ENCODE assay signal across 13 cellular contexts in the genomic region with DNA sequence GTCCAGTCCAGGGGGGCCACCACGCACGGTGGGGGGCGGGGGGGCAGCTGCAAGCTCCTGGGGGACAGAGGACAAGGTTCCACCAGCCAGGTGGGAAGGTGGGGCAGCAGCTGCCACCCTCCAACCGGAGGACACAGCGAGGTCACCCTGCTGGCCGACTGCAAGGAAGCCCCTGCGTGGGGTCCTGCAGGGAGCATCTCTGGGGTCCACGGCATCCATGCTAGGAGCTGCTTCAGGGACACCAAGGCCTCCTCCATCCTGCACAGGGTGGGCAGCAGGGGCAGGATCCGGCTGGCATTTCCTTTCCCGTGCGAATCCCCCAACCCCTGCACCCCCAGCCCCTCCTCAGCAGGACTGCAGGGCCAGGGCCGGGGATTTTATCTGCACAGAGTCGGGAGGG. TPM values are rescaled to one million over a fixed set of nuclear protein-coding genes. Genes with fewer than 3 reads are reported as not detected.
DNase-seq lines count a peak whose midpoint lies in the region; ATAC-seq and TF ChIP-seq lines count a peak whose summit lies in the region.
"Had no signal": no experiment of that assay in that cellular context is flagged by ENCODE, and none has a peak within 500 bp of the region (broad histone marks: within the 10 kb centered on the region; RNA-seq: fewer than 3 reads in every experiment).

No MANE protein-coding gene starts in this region.

- no peak overlapping the region for H3K4me3 Mint-ChIP-seq in chondrocyte (ENCODE audit: unreplicated experiment)

- no peak overlapping the region for H3K4me2 ChIP-seq in hepatocyte

- no peaks in the 10 kb centered on the region for H3K9me3 Mint-ChIP-seq in chondrocyte (ENCODE audit: low read depth)
- H3K9me3 Mint-ChIP-seq: IgD-negative memory B cell had no signal

- intact Hi-C loops in right lobe of liver (cut with DNase I): no loop called here

- H3K9me2 ChIP-seq in hepatocyte (replicated peaks; ENCODE audit: insufficient read depth): no peaks in the 10 kb centered on the region

- H3K27ac ChIP-seq in RWPE1: peak overlapping the region; percentile 88
- H3K27ac ChIP-seq in right lobe of liver: peak overlapping the region; percentile 33 to 92 (median 90)
- H3K27ac ChIP-seq in upper lobe of left lung: peak overlapping the region in 3 of 4 donors; percentile 5 to 96 (median 90)
- H3K27ac ChIP-seq in hepatocyte: no peak overlapping the region

- H3K36me3 ChIP-seq in right lobe of liver: no peaks in the 10 kb centered on the region
- H3K36me3 ChIP-seq in upper lobe of left lung: peaks cover 0 to 13% (median 4%) of the 10 kb centered on the region in 4 donors
- H3K36me3 ChIP-seq in hepatocyte (replicated peaks; ENCODE audit: insufficient read depth, low read depth): no peaks in the 10 kb centered on the region

- H3K27me3 ChIP-seq in right lobe of liver: no peaks in the 10 kb centered on the region
- H3K27me3 ChIP-seq in upper lobe of left lung: no peaks in the 10 kb centered on the region
- no peaks in the 10 kb centered on the region for H3K27me3 ChIP-seq in hepatocyte
- H3K27me3 ChIP-seq: BLaER1 had no signal

- no peak overlapping the region for H2AFZ ChIP-seq in hepatocyte

- no peak for TF ChIP-seq EP300 in upper lobe of left lung (IDR thresholded peaks at IDR 0.05)

- H3K4me1 Mint-ChIP-seq in chondrocyte (ENCODE audit: low read depth): peaks cover 21% of the 10 kb centered on the region

- DNase-seq in RWPE1 (ENCODE audit: low spot score): no peak
- peak; percentile 72 for DNase-seq in chondrocyte (ENCODE audit: low spot score)
- peak in 1 of 3 donors; percentile 60 for DNase-seq in right lobe of liver
- no peak for DNase-seq in upper lobe of left lung
- DNase-seq in NCI-H226: no peak
- no peak for DNase-seq in hepatocyte (ENCODE audit: low spot score)
- DNase-seq in stimulated activated CD4-positive, alpha-beta T cell treated with anti-CD3 and anti-CD28 coated beads, Interleukin-15, amount 100 ng/mL, for 24 hours: no peak
- DNase-seq: AML-193; CD4-positive, CD25-positive, alpha-beta regulatory T cell had no signal

- H3K4me3 ChIP-seq in right lobe of liver (peak overlapping the region in 2 of 3 donors; percentile 21 to 31), upper lobe of left lung (no peak overlapping the region), hepatocyte (no peak overlapping the region)
- H3K4me3 ChIP-seq: BLaER1 had no signal

- no peak for ATAC-seq in right lobe of liver
- ATAC-seq in upper lobe of left lung (ENCODE audit: low FRiP score in 2 of 2): no peak
- no peak for ATAC-seq in HG02798 (IDR thresholded peaks at IDR 0.05; ENCODE audit: poor library complexity, unreplicated experiment)
- ATAC-seq: HCT116 had no signal

- H3K79me2 ChIP-seq in hepatocyte: peaks cover 62% of the 10 kb centered on the region

- peaks cover 22% of the 10 kb centered on the region for H4K20me1 ChIP-seq in hepatocyte (ENCODE audit: insufficient read depth, poor library complexity, severe bottlenecking)

- POLR2A ChIA-PET in RWPE1 (lab: Yijun Ruan, JAX; ENCODE audit: low non-redundant PET): no interaction called here

- H3K27ac Mint-ChIP-seq in chondrocyte (ENCODE audit: unreplicated experiment): no peak overlapping the region
- H3K27ac Mint-ChIP-seq: CD4-positive, CD25-positive, alpha-beta regulatory T cell had no signal

- TF ChIP-seq POLR2A in right lobe of liver (IDR thresholded peaks at IDR 0.05): no peak
- TF ChIP-seq POLR2A in upper lobe of left lung (IDR thresholded peaks at IDR 0.05): no peak

- TF ChIP-seq CTCF in RWPE1 (conservative IDR thresholded peaks at IDR 0.05; ENCODE audit: low read depth) (no peak), chondrocyte (IDR thresholded peaks at IDR 0.05) (no peak), right lobe of liver (IDR thresholded peaks at IDR 0.05) (no peak), upper lobe of left lung (IDR thresholded peaks at IDR 0.05) (no peak), hepatocyte (IDR thresholded peaks at IDR 0.05; ENCODE audit: poor library complexity) (no peak)

- 17% methylated on average over 1 of the region's 13 CpGs for WGBS in right lobe of liver (ENCODE audit: insufficient coverage, low coverage, low lambda C conversion rate, missing lambda C conversion rate)
- 80 to 91% methylated on average over 4 to 11 of the region's 13 CpGs for WGBS in upper lobe of left lung, 2 donors
- WGBS in hepatocyte (ENCODE audit: low lambda C conversion rate, missing lambda C conversion rate): 96% methylated on average over 5 of the region's 13 CpGs

- no peaks in the 10 kb centered on the region for H3K27me3 Mint-ChIP-seq in chondrocyte (ENCODE audit: low read depth)
- H3K27me3 Mint-ChIP-seq: IgD-negative memory B cell had no signal

- no peaks in the 10 kb centered on the region for H3K9me3 ChIP-seq in right lobe of liver
- H3K9me3 ChIP-seq in upper lobe of left lung: no peaks in the 10 kb centered on the region
- H3K9me3 ChIP-seq in hepatocyte (ENCODE audit: low read depth): no peaks in the 10 kb centered on the region
- H3K9me3 ChIP-seq: BLaER1 had no signal

- H3K36me3 Mint-ChIP-seq in chondrocyte (ENCODE audit: low read depth): no peaks in the 10 kb centered on the region

- H3K4me1 ChIP-seq in right lobe of liver (peaks cover 0 to 66% (median 26%) of the 10 kb centered on the region in 4 donors), upper lobe of left lung (peaks cover 39 to 52% (median 46%) of the 10 kb centered on the region in 4 donors), hepatocyte (ENCODE audit: insufficient read depth) (peaks cover 25% of the 10 kb centered on the region)

- CTCF ChIA-PET in RWPE1 (lab: Yijun Ruan, JAX): interaction anchor here (0.7 kb wide), 1 partner anchor 176 kb away, joined by 3 read pairs; no protein-coding TSS in a partner anchor

RNA-seq across cellular contexts. Expression of gene KLF16, which starts 8.3 kb away (rescaled TPM):
- total RNA-seq in chondrocyte (25.0 to 38.9 TPM (median 38.9 TPM) in 3 replicates), right lobe of liver (10 to 100 TPM in 5 of 6 experiments, 1 to 10 TPM in 1; 9.9 to 23.6 (median 10.8) TPM), upper lobe of left lung (10 to 100 TPM in 4 of 6 donors, 1 to 10 TPM in 2; 6.9 to 39.9 (median 16.4) TPM), hepatocyte (3.4 and 6.4 TPM in 2 replicates)
- polyA plus RNA-seq in hepatocyte: 14.3 and 16.0 TPM in 2 replicates

RNA-seq across cellular contexts. Expression of gene ABHD17A, which starts 13.7 kb away (rescaled TPM):
- total RNA-seq in chondrocyte (54.6 to 60.2 TPM (median 54.6 TPM) in 3 replicates), right lobe of liver (10 to 100 TPM; 20.4 to 49.5 (median 23.5) TPM), upper lobe of left lung (100 to 1,000 TPM in 4 of 6 donors, 10 to 100 TPM in 2; 63.4 to 143 (median 108) TPM), hepatocyte (62.5 and 77.5 TPM in 2 replicates)
- polyA plus RNA-seq in hepatocyte: 99.7 and 102 TPM in 2 replicates

RNA-seq across cellular contexts. Expression of gene REXO1, which starts 23.3 kb away (rescaled TPM):
- total RNA-seq in chondrocyte (22.2 to 24.9 TPM (median 24.9 TPM) in 3 replicates), right lobe of liver (10 to 100 TPM in 4 of 6 experiments, 1 to 10 TPM in 2; 8.0 to 17.7 (median 12.6) TPM), upper lobe of left lung (100 to 1,000 TPM in 1 of 6 donors, 10 to 100 TPM in 5; 17.0 to 106 (median 38.8) TPM), hepatocyte (13.2 and 13.4 TPM in 2 replicates)
- polyA plus RNA-seq in hepatocyte: 22.8 and 26.2 TPM in 2 replicates

RNA-seq across cellular contexts. Expression of gene ADAT3, which starts 33.6 kb away (rescaled TPM):
- total RNA-seq in chondrocyte (3.2 to 4.3 TPM (median 3.6 TPM) in 3 replicates), right lobe of liver (1 to 10 TPM; 1.8 to 5.3 (median 2.7) TPM), upper lobe of left lung (10 to 100 TPM in 4 of 6 donors, 1 to 10 TPM in 2; 6.1 to 25.1 (median 12.0) TPM), hepatocyte (2.4 and 5.3 TPM in 2 replicates)
- polyA plus RNA-seq in hepatocyte: 11.0 and 11.6 TPM in 2 replicates

RNA-seq across cellular contexts. Expression of gene SCAMP4, which starts 33.6 kb away (rescaled TPM):
- total RNA-seq in chondrocyte (51.6 to 57.5 TPM (median 57.4 TPM) in 3 replicates), right lobe of liver (10 to 100 TPM; 22.1 to 60.6 (median 24.4) TPM), upper lobe of left lung (100 to 1,000 TPM in 1 of 6 donors, 10 to 100 TPM in 5; 52.0 to 117 (median 75.3) TPM), hepatocyte (69.3 and 77.2 TPM in 2 replicates)
- polyA plus RNA-seq in hepatocyte: 89.8 and 103 TPM in 2 replicates

Comparison
In these comparisons a context has a peak if more than half of its experiments do, and no peak if none do; other contexts are left out.
1. H3K4me3 ChIP-seq: peak in right lobe of liver (2 of 3); none in upper lobe of left lung (0 of 4) and hepatocyte (single experiment).